25 cellular contexts compared by ENCODE assay signal in genomic region chr3:171058873-171059603, GRCh38. TPM values are rescaled to one million over a fixed set of nuclear protein-coding genes. Genes with fewer than 3 reads are reported as not detected.
DNase-seq lines count a peak whose midpoint lies in the region; ATAC-seq, FAIRE-seq and TF ChIP-seq lines count a peak whose summit lies in the region.
"Had no signal": no experiment of that assay in that cellular context is flagged by ENCODE, and none has a peak within 500 bp of the region (broad histone marks: within the 10 kb centered on the region; RNA-seq: fewer than 3 reads in every experiment).

No MANE protein-coding gene starts in this region.

- no peak overlapping the region for H3K4me3 ChIP-seq in A549
- no peak overlapping the region for H3K4me3 ChIP-seq in right lobe of liver
- H3K4me3 ChIP-seq: BLaER1 treated with 17β-estradiol and CSF1 and Interleukin-3, amounts not matched to agents 10 nM and 100 nM; HAP-1 had no signal

- H3K9me3 Mint-ChIP-seq in CD4-positive, alpha-beta T cell = no peaks in the 10 kb centered on the region
- H3K9me3 Mint-ChIP-seq: HFFc6 had no signal

- no peaks in the 10 kb centered on the region for H3K36me3 ChIP-seq in right lobe of liver
- H3K36me3 ChIP-seq: BE2C; BLaER1 treated with 17β-estradiol and CSF1 and Interleukin-3, amounts not matched to agents 10 nM and 100 nM; HAP-1 had no signal

- POLR2A ChIA-PET in A549 (lab: Yijun Ruan, JAX) = no interaction called here
- POLR2A ChIA-PET in CD4-positive, alpha-beta T cell (lab: Charles Lee) = no interaction called here

- H3K9me3 ChIP-seq in A549 = no peaks in the 10 kb centered on the region
- no peaks in the 10 kb centered on the region for H3K9me3 ChIP-seq in right lobe of liver
- no peaks in the 10 kb centered on the region for H3K9me3 ChIP-seq in CD4-positive, alpha-beta T cell (ENCODE audit: control insufficient read depth, low read length)
- H3K9me3 ChIP-seq: BE2C; BLaER1 treated with 17β-estradiol and CSF1 and Interleukin-3, amounts not matched to agents 10 nM and 100 nM; HAP-1 had no signal

- DNase-seq in A549 (ENCODE audit: low read depth in 1 of 2, low spot score in 1 of 2) (no peak), left lobe of liver (ENCODE audit: low spot score) (no peak), right lobe of liver (no peak), T-helper 1 cell (no peak), DMS79 treated with DMSO at 0.1 percent for 48 hours (lab: John Stamatoyannopoulos, UW) (no peak)
- no peak for DNase-seq in CD4-positive, alpha-beta T cell
- DNase-seq: ACHN; AML-193; BE2C; Calu3; CD4-positive, alpha-beta memory T cell; COR-L47; DMS53; DND-41; GDM1; GOT3 had no signal

- no peak overlapping the region for H3K4me3 Mint-ChIP-seq in CD4-positive, alpha-beta T cell
- H3K4me3 Mint-ChIP-seq: CD14-positive monocyte; CD4-positive, alpha-beta memory T cell; HFFc6 had no signal

- FAIRE-seq in A549 (lab: Jason Lieb, UNC) = no peak
- FAIRE-seq: A204.1, GM12891, GM18507, H54 had no signal

- no peaks in the 10 kb centered on the region for H3K4me1 Mint-ChIP-seq in CD4-positive, alpha-beta T cell (ENCODE audit: low read depth)
- H3K4me1 Mint-ChIP-seq: CD14-positive monocyte; CD4-positive, alpha-beta memory T cell had no signal

- H3K27me3 Mint-ChIP-seq in CD4-positive, alpha-beta T cell = no peaks in the 10 kb centered on the region
- H3K27me3 Mint-ChIP-seq: CD4-positive, alpha-beta memory T cell had no signal

- H3K4me1 ChIP-seq in A549 (peaks cover 50% of the 10 kb centered on the region), right lobe of liver (peaks cover 0 to 9% (median 4%) of the 10 kb centered on the region in 4 donors)
- H3K4me1 ChIP-seq: BE2C; BLaER1 treated with 17β-estradiol and CSF1 and Interleukin-3, amounts not matched to agents 10 nM and 100 nM; HAP-1 had no signal

- peak overlapping the region; percentile 19; the same call in 1 of the 3 replicates for H3K4me2 ChIP-seq in A549
- H3K4me2 ChIP-seq: BLaER1 treated with 17β-estradiol and CSF1 and Interleukin-3, amounts not matched to agents 10 nM and 100 nM had no signal

- no peak for TF ChIP-seq RAD21 in A549 (conservative IDR thresholded peaks at IDR 0.05 in 1 of 2, IDR thresholded peaks at IDR 0.05 in 1 of 2)

- ATAC-seq in A549 (no peak), left lobe of liver (peak; percentile 65), right lobe of liver (peak; percentile 64 to 85 (median 72))
- no peak for ATAC-seq in CD4-positive, alpha-beta T cell (ENCODE audit: poor library complexity)

- peaks cover 28% of the 10 kb centered on the region for H3K36me3 Mint-ChIP-seq in CD4-positive, alpha-beta T cell (ENCODE audit: low read depth)
- H3K36me3 Mint-ChIP-seq: CD14-positive monocyte had no signal

- TF ChIP-seq EP300 in A549 (IDR thresholded peaks at IDR 0.05) = no peak

- no peaks in the 10 kb centered on the region for H3K27me3 ChIP-seq in right lobe of liver
- no peaks in the 10 kb centered on the region for H3K27me3 ChIP-seq in CD4-positive, alpha-beta T cell (ENCODE audit: control insufficient read depth, insufficient read depth, low read length)
- H3K27me3 ChIP-seq: BE2C; BLaER1 treated with 17β-estradiol and CSF1 and Interleukin-3, amounts not matched to agents 10 nM and 100 nM had no signal

- no peak overlapping the region for H3K27ac Mint-ChIP-seq in CD4-positive, alpha-beta T cell
- H3K27ac Mint-ChIP-seq: CD14-positive monocyte, HFFc6 had no signal

- intact Hi-C loops in right lobe of liver (cut with DNase I) = loop anchor here in 1 of 2 donors (10.0 kb wide), 1 partner anchor 106 kb away; no protein-coding TSS in a partner anchor
- intact Hi-C loops in CD4-positive, alpha-beta T cell (cut with DNase I, micrococcal nuclease) = no loop called here

- no peak for TF ChIP-seq POLR2A in A549 (IDR thresholded peaks at IDR 0.05; ENCODE audit: low read length)
- TF ChIP-seq POLR2A in right lobe of liver (IDR thresholded peaks at IDR 0.05) = no peak

- H3K27ac ChIP-seq in A549 (no peak overlapping the region), right lobe of liver (peak overlapping the region; percentile 14 to 47 (median 36))
- no peak overlapping the region for H3K27ac ChIP-seq in CD4-positive, alpha-beta T cell (ENCODE audit: low read depth, low read length)
- H3K27ac ChIP-seq: 22Rv1; BLaER1 treated with 17β-estradiol and CSF1 and Interleukin-3, amounts not matched to agents 10 nM and 100 nM had no signal

- CTCF ChIA-PET in A549 (lab: Yijun Ruan, JAX) = no interaction called here
- CTCF ChIA-PET in CD4-positive, alpha-beta T cell (lab: Charles Lee) = no interaction called here

- TF ChIP-seq CTCF in A549 (IDR thresholded peaks at IDR 0.05) (no peak), right lobe of liver (IDR thresholded peaks at IDR 0.05) (no peak)
- TF ChIP-seq CTCF in CD4-positive, alpha-beta T cell (IDR thresholded peaks at IDR 0.05) = no peak

TF ChIP-seq in A549, 52 proteins besides CTCF, POLR2A, EP300 and RAD21:
- TF ChIP-seq ZFP36 (IDR thresholded peaks at IDR 0.05; ENCODE audit: borderline replicate concordance, partially characterized antibody) (no peak), ZSCAN20 (CRISPR knock-in tag; IDR thresholded peaks at IDR 0.05) (no peak), HOXB5 (CRISPR knock-in tag; IDR thresholded peaks at IDR 0.05) (no peak), MAZ (IDR thresholded peaks at IDR 0.05; ENCODE audit: borderline replicate concordance, low read depth, low read length) (no peak), HDAC2 (IDR thresholded peaks at IDR 0.05) (no peak)
- TF ChIP-seq, protein P1, sequence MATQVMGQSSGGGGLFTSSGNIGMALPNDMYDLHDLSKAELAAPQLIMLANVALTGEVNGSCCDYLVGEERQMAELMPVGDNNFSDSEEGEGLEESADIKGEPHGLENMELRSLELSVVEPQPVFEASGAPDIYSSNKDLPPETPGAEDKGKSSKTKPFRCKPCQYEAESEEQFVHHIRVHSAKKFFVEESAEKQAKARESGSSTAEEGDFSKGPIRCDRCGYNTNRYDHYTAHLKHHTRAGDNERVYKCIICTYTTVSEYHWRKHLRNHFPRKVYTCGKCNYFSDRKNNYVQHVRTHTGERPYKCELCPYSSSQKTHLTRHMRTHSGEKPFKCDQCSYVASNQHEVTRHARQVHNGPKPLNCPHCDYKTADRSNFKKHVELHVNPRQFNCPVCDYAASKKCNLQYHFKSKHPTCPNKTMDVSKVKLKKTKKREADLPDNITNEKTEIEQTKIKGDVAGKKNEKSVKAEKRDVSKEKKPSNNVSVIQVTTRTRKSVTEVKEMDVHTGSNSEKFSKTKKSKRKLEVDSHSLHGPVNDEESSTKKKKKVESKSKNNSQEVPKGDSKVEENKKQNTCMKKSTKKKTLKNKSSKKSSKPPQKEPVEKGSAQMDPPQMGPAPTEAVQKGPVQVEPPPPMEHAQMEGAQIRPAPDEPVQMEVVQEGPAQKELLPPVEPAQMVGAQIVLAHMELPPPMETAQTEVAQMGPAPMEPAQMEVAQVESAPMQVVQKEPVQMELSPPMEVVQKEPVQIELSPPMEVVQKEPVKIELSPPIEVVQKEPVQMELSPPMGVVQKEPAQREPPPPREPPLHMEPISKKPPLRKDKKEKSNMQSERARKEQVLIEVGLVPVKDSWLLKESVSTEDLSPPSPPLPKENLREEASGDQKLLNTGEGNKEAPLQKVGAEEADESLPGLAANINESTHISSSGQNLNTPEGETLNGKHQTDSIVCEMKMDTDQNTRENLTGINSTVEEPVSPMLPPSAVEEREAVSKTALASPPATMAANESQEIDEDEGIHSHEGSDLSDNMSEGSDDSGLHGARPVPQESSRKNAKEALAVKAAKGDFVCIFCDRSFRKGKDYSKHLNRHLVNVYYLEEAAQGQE (IDR thresholded peaks at IDR 0.05) = no peak
TF ChIP-seq in A549: peak in this region for 0.

RNA-seq across cellular contexts. Expression of gene SLC2A2, which starts 32.5 kb away (rescaled TPM):
- not detected in 2 replicates for polyA plus RNA-seq in A549 (2011; rRNA removed)
- polyA plus RNA-seq in A549 (2012; cell fraction: cytosol; rRNA removed) = not detected in 2 replicates
- not detected in 2 replicates for polyA plus RNA-seq in A549 (2012; cell fraction: nucleus; rRNA removed)
- not detected in 3 replicates for polyA plus RNA-seq in A549 (2017; fragmentation: RNase III; extraction: RNeasy Plus Mini Kit Qiagen cat#74134 plus additional on column Dnase treatment)
- polyA minus RNA-seq in A549 (2011; rRNA and poly(A)+ RNA removed) = not detected in 2 replicates
- 351 TPM for total RNA-seq in left lobe of liver
- 100 to 1,000 TPM; 162 to 465 (median 276) TPM for total RNA-seq in right lobe of liver
- total RNA-seq in CD4-positive, alpha-beta T cell = not detected
- total RNA-seq: CD4-positive, alpha-beta memory T cell; HFFc6 had no signal
- polyA plus RNA-seq: CD14-positive monocyte; CD4-positive, alpha-beta memory T cell had no signal

Comparison
In these comparisons a context has a peak if more than half of its experiments do, and no peak if none do; other contexts are left out.
1. ATAC-seq: peak in left lobe of liver (single experiment) and right lobe of liver (4 of 4); none in A549 (0 of 2) and CD4-positive, alpha-beta T cell (single experiment).
2. H3K27ac ChIP-seq: peak in right lobe of liver (3 of 3); none in A549 (0 of 2) and CD4-positive, alpha-beta T cell (single experiment).
3. RNA of gene SLC2A2, which starts 32.5 kb away (total RNA-seq): 162 to 465 TPM in right lobe of liver and 351 TPM in left lobe of liver (single experiment); not detected in CD4-positive, alpha-beta T cell; every median in the first group is over 100 times any median in the second.